ENCODE assay signal across 13 cellular contexts in genomic region chr4:14059006-14059405, GRCh38.
"Had no signal": no experiment of that assay in that cellular context is flagged by ENCODE, and none has a peak within 500 bp of the region (broad histone marks: within the 10 kb centered on the region; RNA-seq: fewer than 3 reads in every experiment).

No MANE protein-coding gene starts in this region.

- H3K4me1 ChIP-seq: foreskin keratinocyte, thyroid gland had no signal

- H3K4me3 ChIP-seq: dorsolateral prefrontal cortex, lung, ovary, thyroid gland had no signal

- H3K9me3 ChIP-seq: ovary, thyroid gland had no signal

- H3K27ac ChIP-seq: dorsolateral prefrontal cortex, foreskin keratinocyte, ovary, thyroid gland had no signal

- H3K36me3 ChIP-seq: ovary, thyroid gland had no signal

- ATAC-seq: activated CD8-positive, alpha-beta T cell treated with anti-CD3 and anti-CD28 coated beads for 36 hours; foreskin keratinocyte; stimulated activated effector memory CD8-positive, alpha-beta T cell treated with anti-CD3 and anti-CD28 coated beads, Interleukin-12 subunit alpha, Interleukin-12 subunit beta, amount 100 ng/mL, for 72 hours had no signal

- H3K27me3 ChIP-seq: dorsolateral prefrontal cortex, foreskin keratinocyte, ovary, thyroid gland had no signal

- DNase-seq: activated B cell treated with CpG ODN at 0.5 μM for 24 hours; activated CD4-positive, alpha-beta T cell treated with anti-CD3 and anti-CD28 coated beads for 48 hours; activated CD8-positive, alpha-beta memory T cell treated with anti-CD3 and anti-CD28 coated beads, Interleukin-2, amount 50 U/mL, for 4 hours; activated CD8-positive, alpha-beta T cell treated with anti-CD3 and anti-CD28 coated beads for 36 hours; activated effector memory CD4-positive, alpha-beta T cell treated with anti-CD3 and anti-CD28 coated beads, Interleukin-2, amount 50 U/mL, for 16 hours; activated T-cell treated with anti-CD3 and anti-CD28 coated beads, Interleukin-2, amount 50 U/mL, for 48 hours; foreskin keratinocyte; ovary; T-helper 2 cell; thyroid gland had no signal
